26 cellular contexts compared by ENCODE assay signal in genomic region chrX:34764842-34765241, GRCh38.
DNase-seq lines count a peak whose midpoint lies in the region; ATAC-seq and TF ChIP-seq lines count a peak whose summit lies in the region.
"Had no signal": no experiment of that assay in that cellular context is flagged by ENCODE, and none has a peak within 500 bp of the region (broad histone marks: within the 10 kb centered on the region; RNA-seq: fewer than 3 reads in every experiment).

No MANE protein-coding gene starts in this region.

- no peaks in the 10 kb centered on the region for H3F3A ChIP-seq in PC-3 (ENCODE audit: low read length, unreplicated experiment)

- no peak for TF ChIP-seq CTCF in PC-3 (conservative IDR thresholded peaks at IDR 0.05; ENCODE audit: low read depth, low read length)

- intact Hi-C loops in PC-3 (cut with micrococcal nuclease): no loop called here

- H3K36me3 ChIP-seq in PC-3 (ENCODE audit: low read depth, low read length) (no peaks in the 10 kb centered on the region), iPS-18a (ENCODE audit: control insufficient read depth, low read depth, low read length) (no peaks in the 10 kb centered on the region)
- H3K36me3 ChIP-seq: heart left ventricle, thoracic aorta, uterus had no signal

- no TSS peak for BruUV-seq in PC-3 (replicated peaks; lab: Mats Ljungman, UMichigan)

- POLR2A ChIA-PET in PC-3 (lab: Charles Lee; ENCODE audit: unreplicated experiment): no interaction called here

- H3K9me2 ChIP-seq in PC-3 (replicated peaks; ENCODE audit: low read length): no peaks in the 10 kb centered on the region
- H3K9me2 ChIP-seq: SK-N-SH had no signal

- CTCF ChIA-PET in PC-3 (lab: Charles Lee): no interaction called here

- DNase-seq in NCI-H748 (lab: John Stamatoyannopoulos, UW; ENCODE audit: unreplicated experiment) (peak; percentile 35), NCI-H748 treated with DMSO at 0.1 percent for 48 hours (lab: John Stamatoyannopoulos, UW) (no peak), PC-3 (peak; percentile 53), T-helper 2 cell (no peak)
- DNase-seq in stimulated activated naive CD8-positive, alpha-beta T cell treated with anti-CD3 and anti-CD28 coated beads, Interleukin-15, Interleukin-2, amounts not matched to agents 100 U/mL and 50 U/mL, for 24 hours: no peak
- DNase-seq: 8988T; activated CD4-positive, alpha-beta T cell treated with anti-CD3 and anti-CD28 coated beads for 4 hours; activated T-cell treated with anti-CD3 and anti-CD28 coated beads for 4 hours; aorta; Calu3; effector memory CD4-positive, alpha-beta T cell; erythroblast; heart left ventricle; islet precursor cell; natural killer cell; NCI-H1048; NCI-H1694 treated with DMSO at 0.1 percent for 48 hours; NCI-H82; SK-N-SH; uterus had no signal

- no peaks in the 10 kb centered on the region for H3K79me2 ChIP-seq in PC-3 (ENCODE audit: low read length)

- no peak for ATAC-seq in PC-3
- ATAC-seq in SK-N-SH treated with all-trans-retinoic acid at 6 μM for 48 hours: no peak
- ATAC-seq in stimulated activated naive CD8-positive, alpha-beta T cell treated with anti-CD3 and anti-CD28 coated beads, Interleukin-15, Interleukin-2, amounts not matched to agents 100 U/mL and 50 U/mL, for 24 hours: no peak
- ATAC-seq in HG02840 (IDR thresholded peaks at IDR 0.05; ENCODE audit: low FRiP score, unreplicated experiment): no peak
- ATAC-seq: HCT116, heart left ventricle, natural killer cell had no signal

- H2AFZ ChIP-seq in PC-3 (ENCODE audit: low read length): no peak overlapping the region

- H3K4me1 ChIP-seq in PC-3 (ENCODE audit: insufficient read depth, low read length) (peaks cover 4% of the 10 kb centered on the region; the same call in 1 of the 2 replicates), iPS-18a (ENCODE audit: control insufficient read depth, low read depth, low read length) (peaks cover 10% of the 10 kb centered on the region)
- H3K4me1 ChIP-seq: heart left ventricle, uterus had no signal

- no peak overlapping the region for H3K4me3 ChIP-seq in PC-3 (ENCODE audit: low read length)
- peak overlapping the region; percentile 27 for H3K4me3 ChIP-seq in iPS-18a (ENCODE audit: low read length)
- H3K4me3 ChIP-seq: heart left ventricle, skin epidermis, thoracic aorta, uterus had no signal

- H3K27ac ChIP-seq in PC-3 (ENCODE audit: low read length): no peak overlapping the region
- no peak overlapping the region for H3K27ac ChIP-seq in iPS-18a (ENCODE audit: low read length)
- H3K27ac ChIP-seq: heart left ventricle, skin epidermis, thoracic aorta, uterus had no signal

- no peaks in the 10 kb centered on the region for H4K20me1 ChIP-seq in PC-3 (ENCODE audit: low read length)

- H3K9me3 ChIP-seq in PC-3 (ENCODE audit: low read length) (no peaks in the 10 kb centered on the region), iPS-18a (ENCODE audit: control insufficient read depth, low read depth, low read length) (peaks cover 19% of the 10 kb centered on the region)
- H3K9me3 ChIP-seq: heart left ventricle, SK-N-SH, thoracic aorta, uterus had no signal

- no peaks in the 10 kb centered on the region for H3K27me3 ChIP-seq in PC-3 (ENCODE audit: low read length)
- H3K27me3 ChIP-seq in iPS-18a (ENCODE audit: control insufficient read depth, insufficient read depth, low read length): no peaks in the 10 kb centered on the region
- H3K27me3 ChIP-seq: heart left ventricle had no signal

- no peak overlapping the region for H3K9ac ChIP-seq in PC-3 (ENCODE audit: low read length)
- no peak overlapping the region for H3K9ac ChIP-seq in iPS-18a (ENCODE audit: low read length)
- H3K9ac ChIP-seq: SK-N-SH had no signal

- H3K4me2 ChIP-seq in PC-3 (ENCODE audit: low read length): no peak overlapping the region
- H3K4me2 ChIP-seq: SK-N-SH had no signal

TF ChIP-seq in SK-N-SH treated with all-trans-retinoic acid at 6 μM for 48 hours, 23 proteins besides CTCF, POLR2A, EP300 and RAD21:
- no peak for TF ChIP-seq GLIS3 (CRISPR knock-in tag; IDR thresholded peaks at IDR 0.05)
- no peak for TF ChIP-seq ZNF8 (CRISPR knock-in tag; IDR thresholded peaks at IDR 0.05)
- TF ChIP-seq, protein P1, sequence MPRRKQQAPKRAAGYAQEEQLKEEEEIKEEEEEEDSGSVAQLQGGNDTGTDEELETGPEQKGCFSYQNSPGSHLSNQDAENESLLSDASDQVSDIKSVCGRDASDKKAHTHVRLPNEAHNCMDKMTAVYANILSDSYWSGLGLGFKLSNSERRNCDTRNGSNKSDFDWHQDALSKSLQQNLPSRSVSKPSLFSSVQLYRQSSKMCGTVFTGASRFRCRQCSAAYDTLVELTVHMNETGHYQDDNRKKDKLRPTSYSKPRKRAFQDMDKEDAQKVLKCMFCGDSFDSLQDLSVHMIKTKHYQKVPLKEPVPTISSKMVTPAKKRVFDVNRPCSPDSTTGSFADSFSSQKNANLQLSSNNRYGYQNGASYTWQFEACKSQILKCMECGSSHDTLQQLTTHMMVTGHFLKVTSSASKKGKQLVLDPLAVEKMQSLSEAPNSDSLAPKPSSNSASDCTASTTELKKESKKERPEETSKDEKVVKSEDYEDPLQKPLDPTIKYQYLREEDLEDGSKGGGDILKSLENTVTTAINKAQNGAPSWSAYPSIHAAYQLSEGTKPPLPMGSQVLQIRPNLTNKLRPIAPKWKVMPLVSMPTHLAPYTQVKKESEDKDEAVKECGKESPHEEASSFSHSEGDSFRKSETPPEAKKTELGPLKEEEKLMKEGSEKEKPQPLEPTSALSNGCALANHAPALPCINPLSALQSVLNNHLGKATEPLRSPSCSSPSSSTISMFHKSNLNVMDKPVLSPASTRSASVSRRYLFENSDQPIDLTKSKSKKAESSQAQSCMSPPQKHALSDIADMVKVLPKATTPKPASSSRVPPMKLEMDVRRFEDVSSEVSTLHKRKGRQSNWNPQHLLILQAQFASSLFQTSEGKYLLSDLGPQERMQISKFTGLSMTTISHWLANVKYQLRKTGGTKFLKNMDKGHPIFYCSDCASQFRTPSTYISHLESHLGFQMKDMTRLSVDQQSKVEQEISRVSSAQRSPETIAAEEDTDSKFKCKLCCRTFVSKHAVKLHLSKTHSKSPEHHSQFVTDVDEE (CRISPR knock-in tag; IDR thresholded peaks at IDR 0.05): no peak
- no peak for TF ChIP-seq ISL1 (CRISPR knock-in tag; IDR thresholded peaks at IDR 0.05)
- TF ChIP-seq OSR1 (CRISPR knock-in tag; IDR thresholded peaks at IDR 0.05): no peak

Comparison
In these comparisons a context has a peak if more than half of its experiments do, and no peak if none do; other contexts are left out.
1. DNase-seq: peak in NCI-H748 (single experiment) and PC-3 (single experiment); none in NCI-H748 treated with DMSO at 0.1 percent for 48 hours (single experiment), T-helper 2 cell (0 of 5) and stimulated activated naive CD8-positive, alpha-beta T cell treated with anti-CD3 and anti-CD28 coated beads, Interleukin-15, Interleukin-2, amounts not matched to agents 100 U/mL and 50 U/mL, for 24 hours (single experiment).